Comparison of ENCODE assay signal across 1 cellular context in genomic region chr3:153172796-153173757, GRCh38.
TF ChIP-seq lines count a peak whose summit lies in the region.

No MANE protein-coding gene starts in this region.

TF ChIP-seq in WTC11, 78 proteins besides CTCF, POLR2A, EP300 and RAD21 (continued from another document):
- TF ChIP-seq, protein P1, sequence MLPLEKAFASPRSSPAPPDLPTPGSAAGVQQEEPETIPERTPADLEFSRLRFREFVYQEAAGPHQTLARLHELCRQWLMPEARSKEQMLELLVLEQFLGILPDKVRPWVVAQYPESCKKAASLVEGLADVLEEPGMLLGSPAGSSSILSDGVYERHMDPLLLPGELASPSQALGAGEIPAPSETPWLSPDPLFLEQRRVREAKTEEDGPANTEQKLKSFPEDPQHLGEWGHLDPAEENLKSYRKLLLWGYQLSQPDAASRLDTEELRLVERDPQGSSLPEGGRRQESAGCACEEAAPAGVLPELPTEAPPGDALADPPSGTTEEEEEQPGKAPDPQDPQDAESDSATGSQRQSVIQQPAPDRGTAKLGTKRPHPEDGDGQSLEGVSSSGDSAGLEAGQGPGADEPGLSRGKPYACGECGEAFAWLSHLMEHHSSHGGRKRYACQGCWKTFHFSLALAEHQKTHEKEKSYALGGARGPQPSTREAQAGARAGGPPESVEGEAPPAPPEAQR (CRISPR knock-in tag; IDR thresholded peaks at IDR 0.05) = no peak
- no peak for TF ChIP-seq SP1 (CRISPR knock-in tag; conservative IDR thresholded peaks at IDR 0.05)
- TF ChIP-seq ETV6 (CRISPR knock-in tag; IDR thresholded peaks at IDR 0.05) = no peak
- TF ChIP-seq, protein P2, sequence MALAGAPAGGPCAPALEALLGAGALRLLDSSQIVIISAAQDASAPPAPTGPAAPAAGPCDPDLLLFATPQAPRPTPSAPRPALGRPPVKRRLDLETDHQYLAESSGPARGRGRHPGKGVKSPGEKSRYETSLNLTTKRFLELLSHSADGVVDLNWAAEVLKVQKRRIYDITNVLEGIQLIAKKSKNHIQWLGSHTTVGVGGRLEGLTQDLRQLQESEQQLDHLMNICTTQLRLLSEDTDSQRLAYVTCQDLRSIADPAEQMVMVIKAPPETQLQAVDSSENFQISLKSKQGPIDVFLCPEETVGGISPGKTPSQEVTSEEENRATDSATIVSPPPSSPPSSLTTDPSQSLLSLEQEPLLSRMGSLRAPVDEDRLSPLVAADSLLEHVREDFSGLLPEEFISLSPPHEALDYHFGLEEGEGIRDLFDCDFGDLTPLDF (CRISPR knock-in tag; IDR thresholded peaks at IDR 0.05) = no peak
- TF ChIP-seq ZNF532 (CRISPR knock-in tag; IDR thresholded peaks at IDR 0.05; ENCODE audit: borderline replicate concordance) = no peak
- no peak for TF ChIP-seq NR2C2 (CRISPR knock-in tag; IDR thresholded peaks at IDR 0.05)
- TF ChIP-seq GTF2I (CRISPR knock-in tag; conservative IDR thresholded peaks at IDR 0.05) = no peak
- TF ChIP-seq NFYB (CRISPR knock-in tag; conservative IDR thresholded peaks at IDR 0.05; ENCODE audit: low read depth) = no peak
